In genomic region chr11:48103621-48104561, GRCh38 we compare ENCODE assay signal across 9 cellular contexts.
DNase-seq lines count a peak whose midpoint lies in the region; ATAC-seq and TF ChIP-seq lines count a peak whose summit lies in the region.
"Had no signal": no experiment of that assay in that cellular context is flagged by ENCODE, and none has a peak within 500 bp of the region (broad histone marks: within the 10 kb centered on the region; RNA-seq: fewer than 3 reads in every experiment).

No MANE protein-coding gene starts in this region.

- H3K27me3 ChIP-seq in right atrium auricular region, result no peaks in the 10 kb centered on the region
- H3K27me3 ChIP-seq in skeletal muscle tissue (ENCODE audit: control insufficient read depth in 3 of 3, insufficient read depth in 3 of 3, low read length in 3 of 3), result no peaks in the 10 kb centered on the region

- H3K4me3 ChIP-seq in right atrium auricular region, result no peak overlapping the region
- H3K4me3 ChIP-seq in skeletal muscle tissue (ENCODE audit: low read length in 3 of 3), result no peak overlapping the region

- H3K36me3 ChIP-seq in right atrium auricular region (no peaks in the 10 kb centered on the region), skeletal muscle tissue (ENCODE audit: control insufficient read depth in 3 of 3, insufficient read depth in 3 of 3, low read length in 3 of 3) (no peaks in the 10 kb centered on the region)

- in situ Hi-C loops in SK-MEL-5 (cut with HindIII; ENCODE audit: low pct_unique_long_range_greater_than_20kb, low sequenced_read_pairs), result loop anchor here (25.0 kb wide), 1 partner anchor 117 kb away; the partner anchor contains the start of gene PTPRJ

- no peak for ATAC-seq in HG02970 (IDR thresholded peaks at IDR 0.05; ENCODE audit: low FRiP score, unreplicated experiment)

- H3K9me3 ChIP-seq in right atrium auricular region, result no peaks in the 10 kb centered on the region
- H3K9me3 ChIP-seq in skeletal muscle tissue (ENCODE audit: control insufficient read depth in 3 of 3, low read length in 3 of 3), result no peaks in the 10 kb centered on the region

- peak overlapping the region in 1 of 3 donors; percentile 55 for H3K9ac ChIP-seq in skeletal muscle tissue (ENCODE audit: low read depth in 1 of 3, low read length in 3 of 3)

- H3K4me1 ChIP-seq in right atrium auricular region (peaks cover 0 to 30% of the 10 kb centered on the region in 2 donors), skeletal muscle tissue (ENCODE audit: control insufficient read depth in 3 of 3, insufficient read depth in 3 of 3, low read length in 3 of 3) (peaks cover 8 to 23% (median 14%) of the 10 kb centered on the region in 3 donors)

- DNase-seq in NCI-H2081 (lab: John Stamatoyannopoulos, UW) (peak; percentile 21 to 40), NCI-H2081 treated with DMSO at 0.1 percent for 48 hours (lab: John Stamatoyannopoulos, UW) (no peak), SK-MEL-5 (ENCODE audit: low read depth, low spot score) (peak; percentile 98), right atrium auricular region (ENCODE audit: low spot score) (peak; percentile 47), NCI-H2029 (lab: John Stamatoyannopoulos, UW) (no peak), CD1c-positive myeloid dendritic cell (ENCODE audit: extremely low spot score) (no peak)
- DNase-seq: activated naive CD4-positive, alpha-beta T cell treated with anti-CD3 and anti-CD28 coated beads, Interleukin-2, amount 50 U/mL, for 16 hours had no signal

- TF ChIP-seq CTCF in right atrium auricular region (IDR thresholded peaks at IDR 0.05), result no peak

- H3K27ac ChIP-seq in right atrium auricular region (peak overlapping the region in 1 of 2 donors; percentile 24), skeletal muscle tissue (ENCODE audit: low read depth, low read length) (peak overlapping the region; percentile 48)

Comparison
In these comparisons a context has a peak if more than half of its experiments do, and no peak if none do; other contexts are left out.
1. DNase-seq: peak in NCI-H2081 (2 of 2), SK-MEL-5 (single experiment) and right atrium auricular region (single experiment); none in NCI-H2081 treated with DMSO at 0.1 percent for 48 hours (single experiment), NCI-H2029 (single experiment) and CD1c-positive myeloid dendritic cell (single experiment).